ENCODE assay signal across 19 cellular contexts in genomic region chr3:85589145-85589544, GRCh38.
DNase-seq lines count a peak whose midpoint lies in the region; ATAC-seq and TF ChIP-seq lines count a peak whose summit lies in the region.
"Had no signal": no experiment of that assay in that cellular context is flagged by ENCODE, and none has a peak within 500 bp of the region (broad histone marks: within the 10 kb centered on the region; RNA-seq: fewer than 3 reads in every experiment).

No MANE protein-coding gene starts in this region.

- no peaks in the 10 kb centered on the region for H3K4me1 ChIP-seq in esophagus squamous epithelium
- H3K4me1 ChIP-seq: esophagus muscularis mucosa, SJSA1, thyroid gland had no signal

- no peak for TF ChIP-seq CTCF in esophagus squamous epithelium (IDR thresholded peaks at IDR 0.05)

- H3K4me3 ChIP-seq in esophagus squamous epithelium, result no peak overlapping the region
- H3K4me3 ChIP-seq: esophagus muscularis mucosa, SJSA1, skin epidermis, thyroid gland had no signal

- no peak overlapping the region for H3K27ac ChIP-seq in esophagus squamous epithelium
- H3K27ac ChIP-seq: 22Rv1, esophagus muscularis mucosa, SJSA1, skin epidermis, thyroid gland had no signal

- ATAC-seq in GM19397 (IDR thresholded peaks at IDR 0.05; ENCODE audit: unreplicated experiment), result no peak
- ATAC-seq in HG02870 (IDR thresholded peaks at IDR 0.05; ENCODE audit: unreplicated experiment), result no peak
- ATAC-seq: activated CD4-positive, alpha-beta T cell treated with anti-CD3 and anti-CD28 coated beads for 36 hours; left ventricle myocardium superior had no signal

- intact Hi-C loops in esophagus squamous epithelium (cut with DNase I), result no loop called here

- DNase-seq in DMS53 (lab: John Stamatoyannopoulos, UW), result peak; percentile 1
- no peak for DNase-seq in DMS53 treated with DMSO at 0.1 percent for 48 hours (lab: John Stamatoyannopoulos, UW; ENCODE audit: unreplicated experiment)
- peak; percentile 91 for DNase-seq in astrocyte of the hippocampus (ENCODE audit: low read depth, low spot score)
- DNase-seq in glomerular visceral epithelial cell (ENCODE audit: extremely low spot score), result peak; percentile 92
- no peak for DNase-seq in esophagus squamous epithelium (lab: John Stamatoyannopoulos, UW)
- no peak for DNase-seq in retina
- DNase-seq: activated CD4-positive, alpha-beta T cell treated with anti-CD3 and anti-CD28 coated beads for 36 hours; aorta; CD4-positive, CD25-positive, alpha-beta regulatory T cell; GOT3; left ventricle myocardium superior; NCI-H446 treated with DMSO at 0.1 percent for 48 hours; thyroid gland had no signal

- H3K36me3 ChIP-seq in esophagus squamous epithelium, result no peaks in the 10 kb centered on the region
- H3K36me3 ChIP-seq: esophagus muscularis mucosa, SJSA1, thyroid gland had no signal

- no peaks in the 10 kb centered on the region for H3K9me3 ChIP-seq in esophagus squamous epithelium
- H3K9me3 ChIP-seq: esophagus muscularis mucosa, SJSA1, thyroid gland had no signal

- H3K27me3 ChIP-seq in esophagus squamous epithelium, result no peaks in the 10 kb centered on the region
- H3K27me3 ChIP-seq: esophagus muscularis mucosa, SJSA1, thyroid gland had no signal

- 51% methylated on average over 3 of the region's 3 CpGs for WGBS in esophagus squamous epithelium, 2 donors

- TF ChIP-seq POLR2A in esophagus squamous epithelium (IDR thresholded peaks at IDR 0.05), result no peak

Comparison
In these comparisons a context has a peak if more than half of its experiments do, and no peak if none do; other contexts are left out.
1. DNase-seq: peak in DMS53 (single experiment), astrocyte of the hippocampus (single experiment) and glomerular visceral epithelial cell (single experiment); none in DMS53 treated with DMSO at 0.1 percent for 48 hours (single experiment), esophagus squamous epithelium (single experiment) and retina (single experiment).